In the genomic region with DNA sequence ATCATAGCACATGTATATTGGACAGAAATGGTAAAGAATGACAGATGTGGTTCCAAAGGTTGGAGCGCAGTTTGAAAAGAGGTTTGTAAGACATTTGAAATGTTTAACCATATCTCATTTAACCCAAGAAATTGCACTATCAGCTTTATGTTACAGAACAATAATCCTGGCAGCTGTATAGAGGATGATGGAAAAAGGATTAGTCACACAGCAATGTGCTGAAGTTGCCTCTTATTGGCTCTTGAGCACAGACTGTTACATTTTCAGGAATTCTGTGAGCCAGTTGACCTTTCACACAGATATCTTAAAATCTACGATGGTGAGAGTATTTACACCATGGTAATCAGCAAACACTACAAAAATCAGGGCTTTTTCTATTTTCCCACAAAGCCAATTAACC, we compare ENCODE assay signal across 12 cellular contexts. TPM values are rescaled to one million over a fixed set of nuclear protein-coding genes. Genes with fewer than 3 reads are reported as not detected.
A peak's percentile ranks its signal among the peaks of the same experiment; 100 is the strongest.
DNase-seq lines count a peak whose midpoint lies in the region; ATAC-seq and TF ChIP-seq lines count a peak whose summit lies in the region.
"Had no signal": no experiment of that assay in that cellular context is flagged by ENCODE, and none has a peak within 500 bp of the region (broad histone marks: within the 10 kb centered on the region; RNA-seq: fewer than 3 reads in every experiment).

No MANE protein-coding gene starts in this region.

- no peak overlapping the region for H3K27ac ChIP-seq in upper lobe of right lung

- H3K36me3 ChIP-seq in upper lobe of right lung = peaks cover 25% of the 10 kb centered on the region

- H3K36me3 Mint-ChIP-seq in activated CD8-positive, alpha-beta T cell treated with anti-CD3 and anti-CD28 coated beads, Interleukin-2, amount 10 ng/mL, durations not matched to agents 7 days and 5 days (ENCODE audit: low read depth) = peaks cover 20% of the 10 kb centered on the region
- H3K36me3 Mint-ChIP-seq in activated CD8-positive, alpha-beta T cell treated with anti-CD3 and anti-CD28 coated beads for 36 hours (ENCODE audit: low read depth) = peaks cover 16% of the 10 kb centered on the region
- H3K36me3 Mint-ChIP-seq in stimulated activated effector memory CD8-positive, alpha-beta T cell treated with anti-CD3 and anti-CD28 coated beads, Interleukin-12 subunit alpha, Interleukin-12 subunit beta, amount 100 ng/mL, for 72 hours = peaks cover 31% of the 10 kb centered on the region

- no peak overlapping the region for H3K4me3 ChIP-seq in epithelial cell of proximal tubule (ENCODE audit: low read depth, low read length)
- no peak overlapping the region for H3K4me3 ChIP-seq in upper lobe of right lung

- CTCF ChIA-PET in activated CD8-positive, alpha-beta T cell treated with anti-CD3 and anti-CD28 coated beads, Interleukin-2, amount 10 ng/mL, durations not matched to agents 7 days and 5 days (lab: Charles Lee) = interaction anchor here (1.2 kb wide), 1 partner anchor 319 kb away, joined by 4 read pairs; no protein-coding TSS in a partner anchor
- CTCF ChIA-PET in activated CD8-positive, alpha-beta T cell treated with anti-CD3 and anti-CD28 coated beads for 36 hours (lab: Charles Lee) = no interaction called here

- no peaks in the 10 kb centered on the region for H3K27me3 ChIP-seq in upper lobe of right lung

- no peak overlapping the region for H3K4me3 Mint-ChIP-seq in activated CD8-positive, alpha-beta T cell treated with anti-CD3 and anti-CD28 coated beads, Interleukin-2, amount 10 ng/mL, durations not matched to agents 7 days and 5 days
- no peak overlapping the region for H3K4me3 Mint-ChIP-seq in activated CD8-positive, alpha-beta T cell treated with anti-CD3 and anti-CD28 coated beads for 36 hours
- H3K4me3 Mint-ChIP-seq in stimulated activated effector memory CD8-positive, alpha-beta T cell treated with anti-CD3 and anti-CD28 coated beads, Interleukin-12 subunit alpha, Interleukin-12 subunit beta, amount 100 ng/mL, for 72 hours = no peak overlapping the region
- H3K4me3 Mint-ChIP-seq: B cell had no signal

- no peak for ATAC-seq in activated CD8-positive, alpha-beta T cell treated with anti-CD3 and anti-CD28 coated beads, Interleukin-2, amount 10 ng/mL, durations not matched to agents 7 days and 5 days
- ATAC-seq in activated CD8-positive, alpha-beta T cell treated with anti-CD3 and anti-CD28 coated beads for 36 hours = no peak
- no peak for ATAC-seq in stimulated activated effector memory CD8-positive, alpha-beta T cell treated with anti-CD3 and anti-CD28 coated beads, Interleukin-12 subunit alpha, Interleukin-12 subunit beta, amount 100 ng/mL, for 72 hours
- ATAC-seq in upper lobe of right lung = no peak
- no peak for ATAC-seq in HG03097 (IDR thresholded peaks at IDR 0.05; ENCODE audit: low FRiP score, unreplicated experiment)

- no peaks in the 10 kb centered on the region for H3K27me3 Mint-ChIP-seq in activated CD8-positive, alpha-beta T cell treated with anti-CD3 and anti-CD28 coated beads, Interleukin-2, amount 10 ng/mL, durations not matched to agents 7 days and 5 days (ENCODE audit: low read depth)
- no peaks in the 10 kb centered on the region for H3K27me3 Mint-ChIP-seq in activated CD8-positive, alpha-beta T cell treated with anti-CD3 and anti-CD28 coated beads for 36 hours
- H3K27me3 Mint-ChIP-seq: B cell had no signal

- peaks cover 34% of the 10 kb centered on the region for H3K4me1 ChIP-seq in upper lobe of right lung

- no peaks in the 10 kb centered on the region for H3K9me3 ChIP-seq in upper lobe of right lung

- intact Hi-C loops in activated CD8-positive, alpha-beta T cell treated with anti-CD3 and anti-CD28 coated beads for 36 hours (cut with micrococcal nuclease) = no loop called here
- intact Hi-C loops in upper lobe of right lung (cut with DNase I) = no loop called here

- no peaks in the 10 kb centered on the region for H3K9me3 Mint-ChIP-seq in activated CD8-positive, alpha-beta T cell treated with anti-CD3 and anti-CD28 coated beads, Interleukin-2, amount 10 ng/mL, durations not matched to agents 7 days and 5 days (ENCODE audit: insufficient read depth)
- no peaks in the 10 kb centered on the region for H3K9me3 Mint-ChIP-seq in activated CD8-positive, alpha-beta T cell treated with anti-CD3 and anti-CD28 coated beads for 36 hours
- no peaks in the 10 kb centered on the region for H3K9me3 Mint-ChIP-seq in stimulated activated effector memory CD8-positive, alpha-beta T cell treated with anti-CD3 and anti-CD28 coated beads, Interleukin-12 subunit alpha, Interleukin-12 subunit beta, amount 100 ng/mL, for 72 hours

- DNase-seq in activated CD8-positive, alpha-beta T cell treated with anti-CD3 and anti-CD28 coated beads, Interleukin-2, amount 10 ng/mL, durations not matched to agents 7 days and 5 days = no peak
- no peak for DNase-seq in activated CD8-positive, alpha-beta T cell treated with anti-CD3 and anti-CD28 coated beads for 36 hours
- DNase-seq in RPMI7951 (ENCODE audit: low read depth) (peak; percentile 42), epithelial cell of proximal tubule (ENCODE audit: low read depth) (peak; percentile 36), upper lobe of right lung (no peak), germinal center (ENCODE audit: low spot score) (no peak)
- DNase-seq in stimulated activated effector memory CD8-positive, alpha-beta T cell treated with anti-CD3 and anti-CD28 coated beads, Interleukin-12 subunit alpha, Interleukin-12 subunit beta, amount 100 ng/mL, for 72 hours (ENCODE audit: low spot score in 2 of 2) = no peak
- DNase-seq: cortex of kidney, NCI-H524 treated with DMSO at 0.1 percent for 48 hours, nucleus accumbens had no signal

- H3K27ac Mint-ChIP-seq in activated CD8-positive, alpha-beta T cell treated with anti-CD3 and anti-CD28 coated beads, Interleukin-2, amount 10 ng/mL, durations not matched to agents 7 days and 5 days = peak overlapping the region; percentile 6
- no peak overlapping the region for H3K27ac Mint-ChIP-seq in activated CD8-positive, alpha-beta T cell treated with anti-CD3 and anti-CD28 coated beads for 36 hours
- peak overlapping the region; percentile 35 for H3K27ac Mint-ChIP-seq in stimulated activated effector memory CD8-positive, alpha-beta T cell treated with anti-CD3 and anti-CD28 coated beads, Interleukin-12 subunit alpha, Interleukin-12 subunit beta, amount 100 ng/mL, for 72 hours
- H3K27ac Mint-ChIP-seq: B cell had no signal

- peaks cover 49% of the 10 kb centered on the region for H3K4me1 Mint-ChIP-seq in activated CD8-positive, alpha-beta T cell treated with anti-CD3 and anti-CD28 coated beads, Interleukin-2, amount 10 ng/mL, durations not matched to agents 7 days and 5 days (ENCODE audit: low read depth)
- H3K4me1 Mint-ChIP-seq in activated CD8-positive, alpha-beta T cell treated with anti-CD3 and anti-CD28 coated beads for 36 hours (ENCODE audit: low read depth) = peaks cover 59% of the 10 kb centered on the region
- H3K4me1 Mint-ChIP-seq in stimulated activated effector memory CD8-positive, alpha-beta T cell treated with anti-CD3 and anti-CD28 coated beads, Interleukin-12 subunit alpha, Interleukin-12 subunit beta, amount 100 ng/mL, for 72 hours = peaks cover 51% of the 10 kb centered on the region

- TF ChIP-seq CTCF in activated CD8-positive, alpha-beta T cell treated with anti-CD3 and anti-CD28 coated beads for 36 hours (IDR thresholded peaks at IDR 0.05) = no peak
- no peak for TF ChIP-seq CTCF in epithelial cell of proximal tubule (conservative IDR thresholded peaks at IDR 0.05; ENCODE audit: low read depth, low read length)
- no peak for TF ChIP-seq CTCF in upper lobe of right lung (IDR thresholded peaks at IDR 0.05)

- POLR2A ChIA-PET in activated CD8-positive, alpha-beta T cell treated with anti-CD3 and anti-CD28 coated beads, Interleukin-2, amount 10 ng/mL, durations not matched to agents 7 days and 5 days (lab: Charles Lee) = no interaction called here
- POLR2A ChIA-PET in activated CD8-positive, alpha-beta T cell treated with anti-CD3 and anti-CD28 coated beads for 36 hours (lab: Charles Lee) = interaction anchor here (1.3 kb wide), 1 partner anchor 22 kb away, joined by 4 read pairs; no protein-coding TSS in a partner anchor

RNA-seq across cellular contexts. Expression of a gene that starts 3.9 kb away (rescaled TPM):
- total RNA-seq in activated CD8-positive, alpha-beta T cell treated with anti-CD3 and anti-CD28 coated beads, Interleukin-2, amount 10 ng/mL, durations not matched to agents 7 days and 5 days = 10 to 100 TPM; 31.3 to 31.8 TPM
- 10 to 100 TPM; 37.6 to 40.3 TPM for total RNA-seq in activated CD8-positive, alpha-beta T cell treated with anti-CD3 and anti-CD28 coated beads for 36 hours
- 20.5 and 21.5 TPM in 2 replicates for total RNA-seq in RPMI7951 (2014; rRNA removed; shearing (Covaris generic))
- total RNA-seq in epithelial cell of proximal tubule (23.1 and 31.4 TPM in 2 replicates), upper lobe of right lung (39.6 TPM)

RNA-seq across cellular contexts. Expression of a gene that starts 3.9 kb away (rescaled TPM):
- 10 to 100 TPM; 10.3 to 11.1 TPM for total RNA-seq in activated CD8-positive, alpha-beta T cell treated with anti-CD3 and anti-CD28 coated beads, Interleukin-2, amount 10 ng/mL, durations not matched to agents 7 days and 5 days
- total RNA-seq in activated CD8-positive, alpha-beta T cell treated with anti-CD3 and anti-CD28 coated beads for 36 hours = 10 to 100 TPM; 17.4 to 17.9 TPM
- 10.7 and 11.9 TPM in 2 replicates for total RNA-seq in RPMI7951 (2014; rRNA removed; shearing (Covaris generic))
- 10.5 and 14.2 TPM in 2 replicates for total RNA-seq in epithelial cell of proximal tubule
- total RNA-seq in upper lobe of right lung = 5.2 TPM

RNA-seq across cellular contexts. Expression of a gene that starts 20.2 kb away (rescaled TPM):
- total RNA-seq in activated CD8-positive, alpha-beta T cell treated with anti-CD3 and anti-CD28 coated beads, Interleukin-2, amount 10 ng/mL, durations not matched to agents 7 days and 5 days = 10 to 100 TPM; 32.1 to 32.7 TPM
- total RNA-seq in activated CD8-positive, alpha-beta T cell treated with anti-CD3 and anti-CD28 coated beads for 36 hours = 10 to 100 TPM; 24.0 to 27.7 TPM
- 115 and 138 TPM in 2 replicates for total RNA-seq in RPMI7951 (2014; rRNA removed; shearing (Covaris generic))
- 53.9 and 73.5 TPM in 2 replicates for total RNA-seq in epithelial cell of proximal tubule
- 78.4 TPM for total RNA-seq in upper lobe of right lung

Comparison
In these comparisons a context has a peak if more than half of its experiments do, and no peak if none do; other contexts are left out.
1. DNase-seq: peak in RPMI7951 (single experiment) and epithelial cell of proximal tubule (single experiment); none in activated CD8-positive, alpha-beta T cell treated with anti-CD3 and anti-CD28 coated beads, Interleukin-2, amount 10 ng/mL, durations not matched to agents 7 days and 5 days (single experiment), activated CD8-positive, alpha-beta T cell treated with anti-CD3 and anti-CD28 coated beads for 36 hours (single experiment), stimulated activated effector memory CD8-positive, alpha-beta T cell treated with anti-CD3 and anti-CD28 coated beads, Interleukin-12 subunit alpha, Interleukin-12 subunit beta, amount 100 ng/mL, for 72 hours (0 of 2), upper lobe of right lung (single experiment) and germinal center (single experiment).